In the genomic region with DNA sequence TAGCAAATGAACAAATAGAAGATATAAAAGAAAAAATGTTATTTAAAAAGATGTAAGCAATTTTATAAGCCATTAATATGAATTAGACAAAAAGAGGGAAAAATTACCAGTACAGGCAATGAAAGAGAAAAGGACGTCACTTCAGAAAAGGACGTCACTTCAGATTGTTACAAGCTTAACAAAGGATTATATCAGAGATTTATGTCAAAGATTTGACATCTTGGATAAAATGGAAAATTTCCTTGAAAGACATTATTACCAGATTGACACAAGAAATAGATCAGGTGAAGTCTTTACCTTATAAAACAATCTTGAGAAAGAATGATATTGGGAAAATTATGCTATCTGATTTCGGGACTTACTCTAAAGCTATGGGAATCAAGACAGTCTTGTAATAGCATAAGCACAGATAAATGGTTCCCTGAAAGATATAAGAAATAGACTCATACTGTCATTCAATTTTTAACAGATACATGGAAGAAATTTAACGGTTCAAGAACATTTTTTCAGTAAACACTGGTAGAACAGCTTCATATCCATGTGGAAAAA, we compare ENCODE assay signal across 34 cellular contexts.
"Had no signal": no experiment of that assay in that cellular context is flagged by ENCODE, and none has a peak within 500 bp of the region (broad histone marks: within the 10 kb centered on the region; RNA-seq: fewer than 3 reads in every experiment).

No MANE protein-coding gene starts in this region.

- ATAC-seq: activated naive CD4-positive, alpha-beta T cell treated with anti-CD3 and anti-CD28 coated beads, Interleukin-2, amount 50 U/mL, for 72 hours; activated naive CD8-positive, alpha-beta T cell treated with anti-CD3 and anti-CD28 coated beads, Interleukin-2, amount 50 U/mL, for 24 hours; activated T-cell treated with anti-CD3 and anti-CD28 coated beads, Interleukin-2, amount 50 U/mL, for 4 hours; activated T-cell treated with anti-CD3 and anti-CD28 coated beads, Interleukin-2, amount 50 U/mL, for 72 hours; activated T-helper 17 cell treated with anti-CD3 and anti-CD28 coated beads, Interleukin-2, amount 50 U/mL, for 72 hours; body of pancreas had no signal

- H3K27me3 ChIP-seq: adrenal gland, ascending aorta, body of pancreas, brain microvascular endothelial cell, breast epithelium, cardiac muscle cell had no signal

- DNase-seq: activated effector memory CD4-positive, alpha-beta T cell treated with anti-CD3 and anti-CD28 coated beads, Interleukin-2, amount 50 U/mL, for 16 hours; activated effector memory CD4-positive, alpha-beta T cell treated with Interleukin-2 at 50 U/mL for 16 hours; activated gamma-delta T cell; activated gamma-delta T cell treated with Interleukin-2 at 50 U/mL for 16 hours; activated naive CD4-positive, alpha-beta T cell; activated naive CD4-positive, alpha-beta T cell treated with anti-CD3 and anti-CD28 coated beads for 36 hours; activated naive CD4-positive, alpha-beta T cell treated with anti-CD3 and anti-CD28 coated beads, Interleukin-2, amount 10 ng/mL, durations not matched to agents 7 days and 5 days; activated naive CD4-positive, alpha-beta T cell treated with anti-CD3 and anti-CD28 coated beads, Interleukin-2, amount 50 U/mL, for 16 hours; activated naive CD4-positive, alpha-beta T cell treated with Interleukin-2 at 50 U/mL for 16 hours; activated naive CD8-positive, alpha-beta T cell treated with anti-CD3 and anti-CD28 coated beads for 36 hours; activated naive CD8-positive, alpha-beta T cell treated with anti-CD3 and anti-CD28 coated beads, Interleukin-2, amount 10 ng/mL, durations not matched to agents 7 days and 5 days; activated naive CD8-positive, alpha-beta T cell treated with anti-CD3 and anti-CD28 coated beads, Interleukin-2, amount 50 U/mL, for 24 hours; activated T-cell treated with anti-CD3 and anti-CD28 coated beads, Interleukin-2, amount 50 U/mL, for 1 hour; activated T-cell treated with anti-CD3 and anti-CD28 coated beads, Interleukin-2, amount 50 U/mL, for 24 hours; activated T-cell treated with anti-CD3 and anti-CD28 coated beads, Interleukin-2, amount 50 U/mL, for 4 hours; activated T-cell treated with anti-CD3 and anti-CD28 coated beads, Interleukin-2, amount 50 U/mL, for 48 hours; activated T-cell treated with anti-CD3 and anti-CD28 coated beads, Interleukin-2, amount 50 U/mL, for 72 hours; adrenal gland; amniotic stem cell; amygdala; anterior cingulate cortex; aorta; body of pancreas; brain microvascular endothelial cell; caudate nucleus; central memory CD4-positive, alpha-beta T cell; cerebellar nuclear complex had no signal

- H3K36me3 ChIP-seq: adrenal gland, ascending aorta, brain microvascular endothelial cell, breast epithelium, cardiac muscle cell had no signal

- H3K4me1 ChIP-seq: adrenal gland, ascending aorta, body of pancreas, breast epithelium had no signal

- H3K4me3 ChIP-seq: adrenal gland, ascending aorta, body of pancreas, breast epithelium, cardiac muscle cell had no signal

- H3K9me3 ChIP-seq: adrenal gland, ascending aorta, body of pancreas, breast epithelium had no signal

- H3K27ac ChIP-seq: adrenal gland, ascending aorta, body of pancreas, brain microvascular endothelial cell, breast epithelium, cardiac muscle cell had no signal

- FAIRE-seq: astrocyte, bronchial epithelial cell had no signal
